1 cellular context compared by ENCODE assay signal in genomic region chrX:57289089-57289488, GRCh38.
TF ChIP-seq lines count a peak whose summit lies in the region.

No MANE protein-coding gene starts in this region.

TF ChIP-seq in A549, 52 proteins besides CTCF, POLR2A, EP300 and RAD21 (continued from another document):
- no peak for TF ChIP-seq E2F6 (IDR thresholded peaks at IDR 0.05; ENCODE audit: borderline replicate concordance, low read depth)
TF ChIP-seq in A549: peak in this region for 0.
